ENCODE assay signal across 18 cellular contexts in the genomic region with DNA sequence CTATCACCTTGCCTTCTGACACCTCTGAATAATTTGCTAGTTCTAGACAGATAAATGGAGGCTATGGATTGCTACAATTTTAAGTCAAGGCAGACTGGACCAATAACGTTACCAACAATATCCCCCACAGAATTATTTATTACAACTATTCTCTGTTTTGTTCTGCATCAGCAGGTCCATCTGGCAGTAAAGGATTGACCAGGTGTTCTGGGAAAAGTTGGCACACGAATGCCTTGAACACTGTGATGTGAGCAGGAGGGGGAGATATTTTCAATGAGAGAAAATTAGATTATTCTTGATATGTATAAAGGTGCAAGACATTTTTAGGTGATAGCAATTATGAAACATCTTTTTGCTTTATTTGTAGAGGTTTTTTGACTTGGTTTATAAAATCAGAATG.
A peak's percentile ranks its signal among the peaks of the same experiment; 100 is the strongest.
DNase-seq lines count a peak whose midpoint lies in the region; ATAC-seq and TF ChIP-seq lines count a peak whose summit lies in the region.
"Had no signal": no experiment of that assay in that cellular context is flagged by ENCODE, and none has a peak within 500 bp of the region (broad histone marks: within the 10 kb centered on the region; RNA-seq: fewer than 3 reads in every experiment).

No MANE protein-coding gene starts in this region.

- peaks cover 42% of the 10 kb centered on the region for H3K4me1 ChIP-seq in GM23338 (ENCODE audit: insufficient read depth)
- H3K4me1 ChIP-seq in CD8-positive, alpha-beta memory T cell (ENCODE audit: insufficient read depth, low read length) = no peaks in the 10 kb centered on the region
- H3K4me1 ChIP-seq: A549, BLaER1 had no signal

- H4K20me1 ChIP-seq in GM23338 (replicated peaks; ENCODE audit: insufficient read depth) = no peaks in the 10 kb centered on the region
- H4K20me1 ChIP-seq: BLaER1 had no signal

- H3K4me3 Mint-ChIP-seq in GM23338 (no peak overlapping the region), brain (peak overlapping the region in 2 of 5 experiments; percentile 21 to 40)
- no peak overlapping the region for H3K4me3 Mint-ChIP-seq in CD8-positive, alpha-beta memory T cell
- H3K4me3 Mint-ChIP-seq: CD4-positive, alpha-beta memory T cell had no signal

- no peaks in the 10 kb centered on the region for H3K79me2 ChIP-seq in GM23338 (replicated peaks; ENCODE audit: insufficient read depth)

- H3K4me1 Mint-ChIP-seq in GM23338 (peaks cover 36% of the 10 kb centered on the region), brain (peaks cover 21% of the 10 kb centered on the region)
- no peaks in the 10 kb centered on the region for H3K4me1 Mint-ChIP-seq in CD8-positive, alpha-beta memory T cell
- H3K4me1 Mint-ChIP-seq: CD4-positive, alpha-beta memory T cell had no signal

- peaks cover 3% of the 10 kb centered on the region for H3K27me3 Mint-ChIP-seq in GM23338 (ENCODE audit: insufficient read depth, low read depth, poor library complexity)
- H3K27me3 Mint-ChIP-seq in brain = peaks cover 3% of the 10 kb centered on the region
- no peaks in the 10 kb centered on the region for H3K27me3 Mint-ChIP-seq in CD8-positive, alpha-beta memory T cell
- H3K27me3 Mint-ChIP-seq: CD4-positive, alpha-beta memory T cell had no signal

- no peak overlapping the region for H2AFZ ChIP-seq in GM23338

- H3K4me3 ChIP-seq in GM23338 = no peak overlapping the region
- H3K4me3 ChIP-seq in CD8-positive, alpha-beta memory T cell (ENCODE audit: low read length) = no peak overlapping the region
- H3K4me3 ChIP-seq: A549, BLaER1 had no signal

- TF ChIP-seq CTCF in GM23338 (conservative IDR thresholded peaks at IDR 0.05; ENCODE audit: low read depth in 2 of 2) (no peak), brain (conservative IDR thresholded peaks at IDR 0.05) (no peak)

- peak; percentile 7 for DNase-seq in COR-L47 (lab: John Stamatoyannopoulos, UW)
- no peak for DNase-seq in GM23338 (ENCODE audit: low spot score)
- DNase-seq in NCI-H446 treated with DMSO at 0.1 percent for 48 hours (lab: John Stamatoyannopoulos, UW) = peak; percentile 81
- no peak for DNase-seq in activated effector memory CD4-positive, alpha-beta T cell treated with anti-CD3 and anti-CD28 coated beads, Interleukin-2, amount 50 U/mL, for 16 hours
- DNase-seq in CD8-positive, alpha-beta memory T cell = no peak
- DNase-seq: CD4-positive, alpha-beta memory T cell; GOT3; NCI-H2029; NCI-H510A treated with DMSO at 0.1 percent for 48 hours; OCI-M1; Right ventricle myocardium superior; SW 1271; T-helper 2 cell had no signal

- no peaks in the 10 kb centered on the region for H3K9me3 ChIP-seq in CD8-positive, alpha-beta memory T cell (ENCODE audit: low read length)
- H3K9me3 ChIP-seq: A549, BLaER1 had no signal

- CTCF ChIA-PET in CD8-positive, alpha-beta memory T cell (lab: Charles Lee) = no interaction called here

- H3K27ac ChIP-seq in GM23338 (ENCODE audit: low read depth) = no peak overlapping the region
- no peak overlapping the region for H3K27ac ChIP-seq in CD8-positive, alpha-beta memory T cell (ENCODE audit: low read depth, low read length)
- H3K27ac ChIP-seq: A549, BLaER1 had no signal

- POLR2A ChIA-PET in CD8-positive, alpha-beta memory T cell (lab: Charles Lee) = no interaction called here

- H3K4me2 ChIP-seq in GM23338 = 0 out of 2 replicates have a peak overlapping the region, but pooled peaks have one; percentile 16
- H3K4me2 ChIP-seq: A549, BLaER1 had no signal

- H3K36me3 Mint-ChIP-seq in GM23338 (ENCODE audit: low read depth) (peaks cover 29% of the 10 kb centered on the region; the same call in 2 of the 3 replicates), brain (no peaks in the 10 kb centered on the region)
- no peaks in the 10 kb centered on the region for H3K36me3 Mint-ChIP-seq in CD8-positive, alpha-beta memory T cell
- H3K36me3 Mint-ChIP-seq: CD4-positive, alpha-beta memory T cell had no signal

- H3K9me3 Mint-ChIP-seq in GM23338 (peaks cover 9% of the 10 kb centered on the region; the same call in 2 of the 3 replicates), brain (peaks cover 0 to 7% (median 0%) of the 10 kb centered on the region in 5 experiments)
- peaks cover 11 to 24% (median 17%) of the 10 kb centered on the region in 5 donors for H3K9me3 Mint-ChIP-seq in CD8-positive, alpha-beta memory T cell

- peaks cover 17% of the 10 kb centered on the region for H3K9me2 ChIP-seq in GM23338 (ENCODE audit: insufficient read depth)

- no peak overlapping the region for H3K27ac Mint-ChIP-seq in GM23338
- H3K27ac Mint-ChIP-seq in brain = peak overlapping the region in 4 of 5 experiments; percentile 47 to 77 (median 63)
- no peak overlapping the region for H3K27ac Mint-ChIP-seq in CD8-positive, alpha-beta memory T cell
- H3K27ac Mint-ChIP-seq: CD4-positive, alpha-beta memory T cell had no signal

- H3K36me3 ChIP-seq in GM23338 (ENCODE audit: insufficient read depth) = no peaks in the 10 kb centered on the region
- no peaks in the 10 kb centered on the region for H3K36me3 ChIP-seq in CD8-positive, alpha-beta memory T cell (ENCODE audit: insufficient read depth, low read length)
- H3K36me3 ChIP-seq: BLaER1 had no signal

- ATAC-seq in GM23338 (no peak), HG02763 (IDR thresholded peaks at IDR 0.05; ENCODE audit: unreplicated experiment) (no peak)
- ATAC-seq: A549, HCT116 had no signal

- H3F3A ChIP-seq in GM23338 (replicated peaks; ENCODE audit: low read depth) = no peaks in the 10 kb centered on the region

- H3K27me3 ChIP-seq in GM23338 (ENCODE audit: insufficient read depth) = no peaks in the 10 kb centered on the region
- H3K27me3 ChIP-seq in CD8-positive, alpha-beta memory T cell (ENCODE audit: insufficient read depth, low read length, poor library complexity, severe bottlenecking) = no peaks in the 10 kb centered on the region
- H3K27me3 ChIP-seq: BLaER1 had no signal

TF ChIP-seq in GM23338, 12 proteins besides CTCF, POLR2A, EP300 and RAD21:
- TF ChIP-seq ZNF331 (CRISPR knock-in tag; IDR thresholded peaks at IDR 0.05; ENCODE audit: low read depth) (no peak), CREB1 (CRISPR knock-in tag; IDR thresholded peaks at IDR 0.05; ENCODE audit: low read depth) (no peak), EZH2phosphoT487 (IDR thresholded peaks at IDR 0.05; ENCODE audit: unreplicated experiment) (no peak), ZNF114 (CRISPR knock-in tag; IDR thresholded peaks at IDR 0.05) (no peak)
- TF ChIP-seq, protein P1, sequence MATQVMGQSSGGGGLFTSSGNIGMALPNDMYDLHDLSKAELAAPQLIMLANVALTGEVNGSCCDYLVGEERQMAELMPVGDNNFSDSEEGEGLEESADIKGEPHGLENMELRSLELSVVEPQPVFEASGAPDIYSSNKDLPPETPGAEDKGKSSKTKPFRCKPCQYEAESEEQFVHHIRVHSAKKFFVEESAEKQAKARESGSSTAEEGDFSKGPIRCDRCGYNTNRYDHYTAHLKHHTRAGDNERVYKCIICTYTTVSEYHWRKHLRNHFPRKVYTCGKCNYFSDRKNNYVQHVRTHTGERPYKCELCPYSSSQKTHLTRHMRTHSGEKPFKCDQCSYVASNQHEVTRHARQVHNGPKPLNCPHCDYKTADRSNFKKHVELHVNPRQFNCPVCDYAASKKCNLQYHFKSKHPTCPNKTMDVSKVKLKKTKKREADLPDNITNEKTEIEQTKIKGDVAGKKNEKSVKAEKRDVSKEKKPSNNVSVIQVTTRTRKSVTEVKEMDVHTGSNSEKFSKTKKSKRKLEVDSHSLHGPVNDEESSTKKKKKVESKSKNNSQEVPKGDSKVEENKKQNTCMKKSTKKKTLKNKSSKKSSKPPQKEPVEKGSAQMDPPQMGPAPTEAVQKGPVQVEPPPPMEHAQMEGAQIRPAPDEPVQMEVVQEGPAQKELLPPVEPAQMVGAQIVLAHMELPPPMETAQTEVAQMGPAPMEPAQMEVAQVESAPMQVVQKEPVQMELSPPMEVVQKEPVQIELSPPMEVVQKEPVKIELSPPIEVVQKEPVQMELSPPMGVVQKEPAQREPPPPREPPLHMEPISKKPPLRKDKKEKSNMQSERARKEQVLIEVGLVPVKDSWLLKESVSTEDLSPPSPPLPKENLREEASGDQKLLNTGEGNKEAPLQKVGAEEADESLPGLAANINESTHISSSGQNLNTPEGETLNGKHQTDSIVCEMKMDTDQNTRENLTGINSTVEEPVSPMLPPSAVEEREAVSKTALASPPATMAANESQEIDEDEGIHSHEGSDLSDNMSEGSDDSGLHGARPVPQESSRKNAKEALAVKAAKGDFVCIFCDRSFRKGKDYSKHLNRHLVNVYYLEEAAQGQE (IDR thresholded peaks at IDR 0.05; ENCODE audit: unreplicated experiment) = no peak
- TF ChIP-seq, protein P2, sequence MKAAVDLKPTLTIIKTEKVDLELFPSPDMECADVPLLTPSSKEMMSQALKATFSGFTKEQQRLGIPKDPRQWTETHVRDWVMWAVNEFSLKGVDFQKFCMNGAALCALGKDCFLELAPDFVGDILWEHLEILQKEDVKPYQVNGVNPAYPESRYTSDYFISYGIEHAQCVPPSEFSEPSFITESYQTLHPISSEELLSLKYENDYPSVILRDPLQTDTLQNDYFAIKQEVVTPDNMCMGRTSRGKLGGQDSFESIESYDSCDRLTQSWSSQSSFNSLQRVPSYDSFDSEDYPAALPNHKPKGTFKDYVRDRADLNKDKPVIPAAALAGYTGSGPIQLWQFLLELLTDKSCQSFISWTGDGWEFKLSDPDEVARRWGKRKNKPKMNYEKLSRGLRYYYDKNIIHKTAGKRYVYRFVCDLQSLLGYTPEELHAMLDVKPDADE (IDR thresholded peaks at IDR 0.05) = no peak
TF ChIP-seq in GM23338: peak in this region for 0.

Comparison
In these comparisons a context has a peak if more than half of its experiments do, and no peak if none do; other contexts are left out.
1. DNase-seq: peak in COR-L47 (single experiment) and NCI-H446 treated with DMSO at 0.1 percent for 48 hours (single experiment); none in GM23338 (single experiment), activated effector memory CD4-positive, alpha-beta T cell treated with anti-CD3 and anti-CD28 coated beads, Interleukin-2, amount 50 U/mL, for 16 hours (single experiment) and CD8-positive, alpha-beta memory T cell (0 of 5).
2. H3K27ac Mint-ChIP-seq: peak in brain (4 of 5); none in GM23338 (single experiment) and CD8-positive, alpha-beta memory T cell (0 of 8).